ENCODE assay signal across 11 cellular contexts in genomic region chr10:76882245-76882644, GRCh38.
DNase-seq lines count a peak whose midpoint lies in the region; ATAC-seq and TF ChIP-seq lines count a peak whose summit lies in the region.
"Had no signal": no experiment of that assay in that cellular context is flagged by ENCODE, and none has a peak within 500 bp of the region (broad histone marks: within the 10 kb centered on the region; RNA-seq: fewer than 3 reads in every experiment).

No MANE protein-coding gene starts in this region.

- H3K36me3 ChIP-seq in breast epithelium (no peaks in the 10 kb centered on the region), spleen (no peaks in the 10 kb centered on the region)

- peak; percentile 61 for ATAC-seq in HG02798 (IDR thresholded peaks at IDR 0.05; ENCODE audit: poor library complexity, unreplicated experiment)
- ATAC-seq in stimulated activated effector memory CD8-positive, alpha-beta T cell treated with anti-CD3 and anti-CD28 coated beads, Interleukin-12 subunit alpha, Interleukin-12 subunit beta, amount 100 ng/mL, for 72 hours: peak; percentile 73
- ATAC-seq: HepG2 had no signal

- no peak overlapping the region for H3K27ac ChIP-seq in breast epithelium
- H3K27ac ChIP-seq in spleen: peak overlapping the region in 1 of 8 donors; percentile 45
- H3K27ac ChIP-seq: hepatocyte had no signal

- H3K4me3 Mint-ChIP-seq in stimulated activated effector memory CD8-positive, alpha-beta T cell treated with anti-CD3 and anti-CD28 coated beads, Interleukin-12 subunit alpha, Interleukin-12 subunit beta, amount 100 ng/mL, for 72 hours: no peak overlapping the region
- H3K4me3 Mint-ChIP-seq: dendritic cell treated with granulocyte-macrophage colony-stimulating factor and Interleukin-4, amounts not matched to agents 40 ng/mL and 50 ng/mL, for 4 days had no signal

- TF ChIP-seq CTCF in breast epithelium (IDR thresholded peaks at IDR 0.05) (no peak), spleen (IDR thresholded peaks at IDR 0.05 in 8 of 11, conservative IDR thresholded peaks at IDR 0.05 in 3 of 11) (no peak)

- H3K27ac Mint-ChIP-seq in stimulated activated effector memory CD8-positive, alpha-beta T cell treated with anti-CD3 and anti-CD28 coated beads, Interleukin-12 subunit alpha, Interleukin-12 subunit beta, amount 100 ng/mL, for 72 hours: no peak overlapping the region
- H3K27ac Mint-ChIP-seq: dendritic cell treated with granulocyte-macrophage colony-stimulating factor and Interleukin-4, amounts not matched to agents 40 ng/mL and 50 ng/mL, for 4 days had no signal

- H3K27me3 ChIP-seq in breast epithelium (no peaks in the 10 kb centered on the region), spleen (replicated peaks in 1 of 7) (no peaks in the 10 kb centered on the region)
- H3K27me3 ChIP-seq: hepatocyte had no signal

- H3K9me3 Mint-ChIP-seq in stimulated activated effector memory CD8-positive, alpha-beta T cell treated with anti-CD3 and anti-CD28 coated beads, Interleukin-12 subunit alpha, Interleukin-12 subunit beta, amount 100 ng/mL, for 72 hours: peaks cover 4% of the 10 kb centered on the region

- intact Hi-C loops in breast epithelium (cut with DNase I; ENCODE audit: low total_unique reads) (no loop called here), spleen (cut with DNase I; ENCODE audit: low total_unique reads) (no loop called here)

- H3K4me1 Mint-ChIP-seq in stimulated activated effector memory CD8-positive, alpha-beta T cell treated with anti-CD3 and anti-CD28 coated beads, Interleukin-12 subunit alpha, Interleukin-12 subunit beta, amount 100 ng/mL, for 72 hours: peaks cover 16% of the 10 kb centered on the region

- TF ChIP-seq POLR2A in breast epithelium (IDR thresholded peaks at IDR 0.05) (no peak), spleen (IDR thresholded peaks at IDR 0.05) (no peak)

- H3K9me3 ChIP-seq in breast epithelium (no peaks in the 10 kb centered on the region), spleen (no peaks in the 10 kb centered on the region)

- 2 to 15% (median 11%) methylated on average over 6 of the region's 6 CpGs for WGBS in spleen, 5 donors

- DNase-seq in activated gamma-delta T cell treated with Interleukin-2 at 50 U/mL for 16 hours (peak; percentile 11), activated gamma-delta T cell (lab: John Stamatoyannopoulos, UW) (no peak), NCI-H69 (lab: John Stamatoyannopoulos, UW) (peak; percentile 14), SW 1271 (lab: John Stamatoyannopoulos, UW) (no peak), breast epithelium (ENCODE audit: low spot score in 2 of 2) (no peak), spleen (no peak)
- no peak for DNase-seq in stimulated activated effector memory CD8-positive, alpha-beta T cell treated with anti-CD3 and anti-CD28 coated beads, Interleukin-12 subunit alpha, Interleukin-12 subunit beta, amount 100 ng/mL, for 72 hours (ENCODE audit: low spot score in 2 of 2)

- no peak overlapping the region for H3K4me3 ChIP-seq in breast epithelium
- no peak overlapping the region for H3K4me3 ChIP-seq in spleen
- H3K4me3 ChIP-seq: hepatocyte had no signal

- H3K36me3 Mint-ChIP-seq in stimulated activated effector memory CD8-positive, alpha-beta T cell treated with anti-CD3 and anti-CD28 coated beads, Interleukin-12 subunit alpha, Interleukin-12 subunit beta, amount 100 ng/mL, for 72 hours: no peaks in the 10 kb centered on the region

- H3K4me1 ChIP-seq in breast epithelium (no peaks in the 10 kb centered on the region), spleen (peaks cover 0 to 32% (median 12%) of the 10 kb centered on the region in 6 donors)

Comparison
In these comparisons a context has a peak if more than half of its experiments do, and no peak if none do; other contexts are left out.
1. DNase-seq: peak in activated gamma-delta T cell treated with Interleukin-2 at 50 U/mL for 16 hours (single experiment) and NCI-H69 (single experiment); none in activated gamma-delta T cell (single experiment), stimulated activated effector memory CD8-positive, alpha-beta T cell treated with anti-CD3 and anti-CD28 coated beads, Interleukin-12 subunit alpha, Interleukin-12 subunit beta, amount 100 ng/mL, for 72 hours (0 of 2), SW 1271 (0 of 2), breast epithelium (0 of 2) and spleen (single experiment).